29 cellular contexts compared by ENCODE assay signal in the genomic region with DNA sequence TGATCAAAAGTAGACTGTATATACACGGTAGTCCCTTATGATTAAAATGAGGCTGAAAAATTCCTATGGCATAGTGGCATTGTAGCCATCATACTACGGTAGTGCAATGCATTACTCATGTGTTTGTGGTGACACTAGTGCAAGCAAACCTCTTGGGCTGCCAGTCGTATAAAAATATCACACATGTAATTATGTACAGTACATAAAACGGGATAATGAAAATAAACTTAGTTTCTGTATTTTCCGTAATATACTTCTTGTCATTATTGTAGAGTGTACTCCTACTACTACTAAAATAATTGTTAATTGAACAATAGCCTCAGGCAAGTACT.
"Had no signal": no experiment of that assay in that cellular context is flagged by ENCODE, and none has a peak within 500 bp of the region (broad histone marks: within the 10 kb centered on the region; RNA-seq: fewer than 3 reads in every experiment).

No MANE protein-coding gene starts in this region.

- H3K4me1 Mint-ChIP-seq: immature natural killer cell; naive B cell; neural progenitor cell; stimulated activated naive CD8-positive, alpha-beta T cell treated with anti-CD3 and anti-CD28 coated beads, Interleukin-15, amount 100 ng/mL, for 72 hours had no signal

- H3K4me3 ChIP-seq: coronary artery, esophagus muscularis mucosa, gastroesophageal sphincter, heart right ventricle, lower lobe of right lung, neural progenitor cell, right lobe of liver, suprapubic skin, vagina had no signal

- H3K9me3 Mint-ChIP-seq: neural progenitor cell; stimulated activated naive CD8-positive, alpha-beta T cell treated with anti-CD3 and anti-CD28 coated beads, Interleukin-15, amount 100 ng/mL, for 72 hours had no signal

- H2AFZ ChIP-seq: parathyroid adenoma had no signal

- H3K36me3 Mint-ChIP-seq: immature natural killer cell; naive B cell; natural killer cell treated with Interleukin-12 subunit alpha and Interleukin-12 subunit beta and Interleukin-15 and Interleukin-18, amount 100 ng/mL, for 72 hours; neural progenitor cell had no signal

- H3K36me3 ChIP-seq: esophagus muscularis mucosa, gastroesophageal sphincter, heart right ventricle, lower lobe of right lung, neural progenitor cell, right lobe of liver, suprapubic skin, vagina had no signal

- H3K9ac ChIP-seq: neural progenitor cell, parathyroid adenoma had no signal

- H3K4me2 ChIP-seq: neural progenitor cell had no signal

- ATAC-seq: foreskin keratinocyte; gastroesophageal sphincter; heart right ventricle; left ventricle myocardium superior; lower lobe of right lung; natural killer cell treated with Interleukin-12 subunit alpha and Interleukin-12 subunit beta and Interleukin-15 and Interleukin-18, amount 100 ng/mL, for 72 hours; right lobe of liver; stimulated activated naive CD8-positive, alpha-beta T cell treated with anti-CD3 and anti-CD28 coated beads, Interleukin-15, amount 100 ng/mL, for 72 hours had no signal

- H3K27me3 ChIP-seq: esophagus muscularis mucosa, foreskin keratinocyte, gastroesophageal sphincter, heart right ventricle, neural progenitor cell, right lobe of liver, suprapubic skin, vagina had no signal

- H3K27ac Mint-ChIP-seq: immature natural killer cell; naive B cell; natural killer cell treated with Interleukin-12 subunit alpha and Interleukin-12 subunit beta and Interleukin-15 and Interleukin-18, amount 100 ng/mL, for 72 hours; neural progenitor cell; stimulated activated naive CD8-positive, alpha-beta T cell treated with anti-CD3 and anti-CD28 coated beads, Interleukin-15, amount 100 ng/mL, for 72 hours had no signal

- H3K27me3 Mint-ChIP-seq: naive B cell; natural killer cell treated with Interleukin-12 subunit alpha and Interleukin-12 subunit beta and Interleukin-15 and Interleukin-18, amount 100 ng/mL, for 72 hours; progenitor cell of endocrine pancreas; stimulated activated naive CD8-positive, alpha-beta T cell treated with anti-CD3 and anti-CD28 coated beads, Interleukin-15, amount 100 ng/mL, for 72 hours had no signal

- DNase-seq: dermis blood vessel endothelial cell; effector memory CD4-positive, alpha-beta T cell; foreskin keratinocyte; glutamatergic neuron; heart right ventricle; hypothalamus; immature natural killer cell; islet precursor cell; kidney glomerular epithelial cell; left ventricle myocardium superior; lower lobe of right lung; naive B cell; right lobe of liver; stimulated activated CD4-positive, alpha-beta T cell treated with anti-CD3 and anti-CD28 coated beads, Interleukin-12 subunit alpha, Interleukin-12 subunit beta, amount 100 ng/mL, for 4 hours; stimulated activated CD4-positive, alpha-beta T cell treated with anti-CD3 and anti-CD28 coated beads, Interleukin-1b, Interleukin-23, amount 100 ng/mL, for 48 hours; stimulated activated CD4-positive, alpha-beta T cell treated with anti-CD3 and anti-CD28 coated beads, Interleukin-4, amount 100 ng/mL, for 1 hour; stimulated activated CD8-positive, alpha-beta memory T cell treated with anti-CD3 and anti-CD28 coated beads, Interleukin-4, amount 100 ng/mL, for 48 hours; stimulated activated naive CD4-positive, alpha-beta T cell; stimulated activated naive CD8-positive, alpha-beta T cell treated with anti-CD3 and anti-CD28 coated beads, Interleukin-15, amount 100 ng/mL, for 72 hours; trophoblast cell had no signal

- H3K9me3 ChIP-seq: esophagus muscularis mucosa, gastroesophageal sphincter, lower lobe of right lung, right lobe of liver, suprapubic skin, vagina had no signal

- H3K4me1 ChIP-seq: esophagus muscularis mucosa, foreskin keratinocyte, gastroesophageal sphincter, heart right ventricle, lower lobe of right lung, neural progenitor cell, parathyroid adenoma, right lobe of liver, suprapubic skin, vagina had no signal

- H3K4me3 Mint-ChIP-seq: immature natural killer cell; naive B cell; natural killer cell treated with Interleukin-12 subunit alpha and Interleukin-12 subunit beta and Interleukin-15 and Interleukin-18, amount 100 ng/mL, for 72 hours; neural progenitor cell; stimulated activated naive CD8-positive, alpha-beta T cell treated with anti-CD3 and anti-CD28 coated beads, Interleukin-15, amount 100 ng/mL, for 72 hours had no signal

- H3K27ac ChIP-seq: coronary artery, esophagus muscularis mucosa, foreskin keratinocyte, gastroesophageal sphincter, heart right ventricle, lower lobe of right lung, neural progenitor cell, parathyroid adenoma, right lobe of liver, suprapubic skin, vagina had no signal

- H3K79me2 ChIP-seq: parathyroid adenoma had no signal
